19 cellular contexts compared by ENCODE assay signal in the genomic region with DNA sequence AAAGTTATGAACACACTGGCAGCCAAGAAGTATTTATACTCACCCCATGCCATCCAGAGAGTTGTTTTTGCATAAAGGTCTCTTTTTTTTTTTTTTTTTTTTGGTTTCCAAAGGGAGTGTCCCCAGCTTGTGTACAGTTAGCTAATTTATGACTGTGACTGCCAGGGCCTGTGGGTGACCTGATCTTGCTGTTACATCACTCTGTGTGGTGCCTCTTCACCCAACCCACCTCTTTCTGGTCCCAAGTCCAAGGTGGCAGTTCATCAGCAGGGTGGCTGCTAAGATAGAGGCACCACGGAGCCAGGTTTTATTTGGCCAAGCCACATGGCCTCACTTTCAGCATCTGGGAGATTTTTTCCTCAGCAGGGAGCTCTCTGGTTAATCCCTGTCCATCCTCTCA. TPM values are rescaled to one million over a fixed set of nuclear protein-coding genes. Genes with fewer than 3 reads are reported as not detected.
DNase-seq lines count a peak whose midpoint lies in the region; ATAC-seq and TF ChIP-seq lines count a peak whose summit lies in the region.
"Had no signal": no experiment of that assay in that cellular context is flagged by ENCODE, and none has a peak within 500 bp of the region (broad histone marks: within the 10 kb centered on the region; RNA-seq: fewer than 3 reads in every experiment).

TSS of gene NOS2 (minus strand) at position 8 of the 400 bp plus-strand sequence. CDS start 1,720 bp downstream, outside the sequence.

- no peaks in the 10 kb centered on the region for H3K36me3 ChIP-seq in right lobe of liver
- H3K36me3 ChIP-seq in HAP-1 (replicated peaks), result no peaks in the 10 kb centered on the region
- H3K36me3 ChIP-seq: BLaER1 treated with 17β-estradiol and CSF1 and Interleukin-3, amounts not matched to agents 10 nM and 100 nM had no signal

- H3K4me1 ChIP-seq in right lobe of liver (peaks cover 0 to 4% (median 0%) of the 10 kb centered on the region in 4 donors), HAP-1 (0 out of 2 replicates have a peak, but pooled peaks cover under 1% of the 10 kb centered on the region)

- peak; percentile 38 for ATAC-seq in activated T-helper 17 cell treated with anti-CD3 and anti-CD28 coated beads, Interleukin-2, amount 50 U/mL, for 72 hours (replicated peaks)
- ATAC-seq in right lobe of liver, result peak; percentile 81 to 92 (median 87)
- no peak for ATAC-seq in T-helper 17 cell

- no peak for TF ChIP-seq CTCF in right lobe of liver (IDR thresholded peaks at IDR 0.05)

- peaks cover 12% of the 10 kb centered on the region for H3K27me3 Mint-ChIP-seq in activated T-helper 17 cell treated with anti-CD3 and anti-CD28 coated beads, Interleukin-2, amount 50 U/mL, for 72 hours
- peaks cover 45% of the 10 kb centered on the region for H3K27me3 Mint-ChIP-seq in T-helper 17 cell

- DNase-seq in NCI-H524 (lab: John Stamatoyannopoulos, UW) (peak; percentile 43 to 63), NCI-H524 treated with DMSO at 0.1 percent for 48 hours (lab: John Stamatoyannopoulos, UW) (no peak), right lobe of liver (peak; percentile 63 to 85 (median 83)), HAP-1 (ENCODE audit: low spot score in 2 of 2) (no peak), T-helper 17 cell (no peak)
- DNase-seq in activated effector memory CD4-positive, alpha-beta T cell treated with Interleukin-2 at 50 U/mL for 16 hours, result no peak
- DNase-seq in stimulated activated CD4-positive, alpha-beta T cell treated with anti-CD3 and anti-CD28 coated beads, Interleukin-4, amount 100 ng/mL, for 4 hours, result no peak
- DNase-seq: 8988T, DMS153, GM23248, HFFc6, KG1, NCI-H1105 treated with DMSO at 0.1 percent for 48 hours, NCI-H187, NCI-H446, SHP77 treated with DMSO at 0.1 percent for 48 hours had no signal

- H3K4me3 ChIP-seq in right lobe of liver (no peak within 1 kb of the TSS), HAP-1 (no peak within 1 kb of the TSS)
- H3K4me3 ChIP-seq: BLaER1 treated with 17β-estradiol and CSF1 and Interleukin-3, amounts not matched to agents 10 nM and 100 nM; GM23248 had no signal

- H3K9me3 Mint-ChIP-seq in activated T-helper 17 cell treated with anti-CD3 and anti-CD28 coated beads, Interleukin-2, amount 50 U/mL, for 72 hours, result no peaks in the 10 kb centered on the region
- H3K9me3 Mint-ChIP-seq: HFFc6 had no signal

- in situ Hi-C loops in HAP-1 (cut with MboI; ENCODE audit: low sequenced_read_pairs), result loop anchor here (5.0 to 25.0 kb wide), 3 partner anchors 56 to 237 kb away; partner anchors contain the start of gene NLK

- no peaks in the 10 kb centered on the region for H3K36me3 Mint-ChIP-seq in activated T-helper 17 cell treated with anti-CD3 and anti-CD28 coated beads, Interleukin-2, amount 50 U/mL, for 72 hours (ENCODE audit: low read depth)
- peaks cover 4% of the 10 kb centered on the region for H3K36me3 Mint-ChIP-seq in T-helper 17 cell (ENCODE audit: low read depth)

- no peak within 1 kb of the TSS for H3K27ac Mint-ChIP-seq in activated T-helper 17 cell treated with anti-CD3 and anti-CD28 coated beads, Interleukin-2, amount 50 U/mL, for 72 hours
- no peak within 1 kb of the TSS for H3K27ac Mint-ChIP-seq in T-helper 17 cell
- H3K27ac Mint-ChIP-seq: HFFc6 had no signal

- H3K4me1 Mint-ChIP-seq in activated T-helper 17 cell treated with anti-CD3 and anti-CD28 coated beads, Interleukin-2, amount 50 U/mL, for 72 hours, result peaks cover 4% of the 10 kb centered on the region
- peaks cover 9% of the 10 kb centered on the region for H3K4me1 Mint-ChIP-seq in T-helper 17 cell

- no CpG with 5 or more reads among the region's 1 CpG for WGBS in right lobe of liver (ENCODE audit: insufficient coverage, low coverage, low lambda C conversion rate, missing lambda C conversion rate)

- TF ChIP-seq POLR2A in right lobe of liver (IDR thresholded peaks at IDR 0.05), result no peak

- H3K27me3 ChIP-seq in right lobe of liver (no peaks in the 10 kb centered on the region), HAP-1 (ENCODE audit: low read depth) (no peaks in the 10 kb centered on the region; the same call in 1 of the 2 replicates)

- H3K27ac ChIP-seq in right lobe of liver, result peak within 1 kb of the TSS in 1 of 3 donors; percentile 14
- H3K27ac ChIP-seq: BLaER1 treated with 17β-estradiol and CSF1 and Interleukin-3, amounts not matched to agents 10 nM and 100 nM; GM23248 had no signal

- H3K4me3 Mint-ChIP-seq in activated T-helper 17 cell treated with anti-CD3 and anti-CD28 coated beads, Interleukin-2, amount 50 U/mL, for 72 hours, result no peak within 1 kb of the TSS
- H3K4me3 Mint-ChIP-seq in T-helper 17 cell, result no peak within 1 kb of the TSS
- H3K4me3 Mint-ChIP-seq: HFFc6 had no signal

- no peaks in the 10 kb centered on the region for H3K9me3 ChIP-seq in right lobe of liver
- no peaks in the 10 kb centered on the region for H3K9me3 ChIP-seq in HAP-1
- H3K9me3 ChIP-seq in T-helper 17 cell (ENCODE audit: control insufficient read depth, low read length, poor library complexity, severe bottlenecking), result no peaks in the 10 kb centered on the region
- H3K9me3 ChIP-seq: BLaER1 treated with 17β-estradiol and CSF1 and Interleukin-3, amounts not matched to agents 10 nM and 100 nM had no signal

- intact Hi-C loops in right lobe of liver (cut with DNase I), result loop anchor here (5.0 to 10.0 kb wide), 2 partner anchors 82 to 454 kb away; no protein-coding TSS in a partner anchor

RNA-seq across cellular contexts. Expression of gene NOS2, which starts in this region (rescaled TPM):
- total RNA-seq in activated T-helper 17 cell treated with anti-CD3 and anti-CD28 coated beads, Interleukin-2, amount 50 U/mL, for 72 hours, result not detected
- total RNA-seq in right lobe of liver (under 1 TPM in 2 of 6 experiments, not detected in 4; 0.07 to 0.09 TPM), T-helper 17 cell (under 1 TPM in 1 of 2 donors, not detected in 1; 0.07 TPM)
- total RNA-seq: GM23248, HFFc6, MCF 10A had no signal

Comparison
In these comparisons a context has a peak if more than half of its experiments do, and no peak if none do; other contexts are left out.
1. DNase-seq: peak in NCI-H524 (2 of 2); none in NCI-H524 treated with DMSO at 0.1 percent for 48 hours (single experiment), HAP-1 (0 of 2), activated effector memory CD4-positive, alpha-beta T cell treated with Interleukin-2 at 50 U/mL for 16 hours (single experiment), stimulated activated CD4-positive, alpha-beta T cell treated with anti-CD3 and anti-CD28 coated beads, Interleukin-4, amount 100 ng/mL, for 4 hours (0 of 2) and T-helper 17 cell (0 of 3).
2. Peak in ATAC-seq in activated T-helper 17 cell treated with anti-CD3 and anti-CD28 coated beads, Interleukin-2, amount 50 U/mL, for 72 hours; RNA of the gene not detected or under 1 TPM.
3. Peak in DNase-seq and ATAC-seq in right lobe of liver; RNA of the gene not detected or under 1 TPM.